15 cellular contexts compared by ENCODE assay signal in the genomic region with DNA sequence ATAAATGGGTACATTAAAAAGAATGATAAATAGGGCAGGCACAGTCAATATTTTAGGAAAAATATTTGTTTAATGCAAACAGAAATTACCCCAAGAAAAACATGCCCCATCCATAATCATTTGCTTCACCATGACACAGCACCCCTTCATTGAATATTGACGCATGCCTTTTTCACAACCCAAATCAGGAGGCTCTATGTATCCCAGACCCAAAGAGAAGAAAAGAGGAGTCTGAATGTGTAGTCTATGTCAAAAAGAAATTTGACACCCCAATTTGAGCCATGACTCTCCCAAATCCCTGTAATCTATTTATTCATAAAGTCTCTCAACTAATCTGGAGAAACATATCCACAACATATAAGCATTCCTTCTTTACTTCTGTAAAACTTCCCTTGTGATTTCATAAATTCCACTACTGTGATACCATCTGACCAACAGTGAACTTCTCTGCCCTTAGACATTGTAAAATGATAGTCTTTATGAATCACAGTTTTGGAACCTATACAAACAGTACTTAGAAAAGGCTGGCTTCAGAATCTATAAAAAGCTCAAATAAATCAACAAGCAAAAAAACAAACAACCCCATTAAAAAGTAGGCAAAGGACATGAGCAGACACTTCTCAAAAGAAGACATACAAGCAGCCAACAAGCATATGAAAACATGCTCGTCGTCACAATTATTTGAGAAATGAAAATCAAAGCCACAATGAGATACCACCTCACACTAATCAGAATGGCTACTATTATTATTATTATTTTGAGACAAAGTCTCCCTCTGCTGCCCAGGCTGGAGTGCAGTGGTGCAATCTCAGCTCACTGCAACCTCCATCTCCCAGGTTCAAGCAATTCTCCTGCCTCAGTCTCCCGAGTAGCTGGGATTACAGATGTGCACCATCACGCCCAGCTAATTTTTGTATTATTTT. TPM values are rescaled to one million over a fixed set of nuclear protein-coding genes. Genes with fewer than 3 reads are reported as not detected.
DNase-seq lines count a peak whose midpoint lies in the region; ATAC-seq, FAIRE-seq and TF ChIP-seq lines count a peak whose summit lies in the region.
"Had no signal": no experiment of that assay in that cellular context is flagged by ENCODE, and none has a peak within 500 bp of the region (broad histone marks: within the 10 kb centered on the region; RNA-seq: fewer than 3 reads in every experiment).

No MANE protein-coding gene starts in this region.

- no peaks in the 10 kb centered on the region for H3K27me3 Mint-ChIP-seq in activated naive CD8-positive, alpha-beta T cell treated with anti-CD3 and anti-CD28 coated beads for 36 hours
- no peaks in the 10 kb centered on the region for H3K27me3 Mint-ChIP-seq in naive thymus-derived CD8-positive, alpha-beta T cell
- H3K27me3 Mint-ChIP-seq: CD4-positive, alpha-beta T cell had no signal

- no peak for TF ChIP-seq POLR2A in A549 (IDR thresholded peaks at IDR 0.05; ENCODE audit: low read length)
- no peak for TF ChIP-seq POLR2A in H54 (IDR thresholded peaks at IDR 0.05; ENCODE audit: low read depth, low read length)

- CTCF ChIA-PET in A549 (lab: Yijun Ruan, JAX), result no interaction called here

- no peaks in the 10 kb centered on the region for H3K9me3 Mint-ChIP-seq in activated naive CD8-positive, alpha-beta T cell treated with anti-CD3 and anti-CD28 coated beads for 36 hours
- H3K9me3 Mint-ChIP-seq in naive thymus-derived CD8-positive, alpha-beta T cell, result no peaks in the 10 kb centered on the region
- H3K9me3 Mint-ChIP-seq: CD4-positive, alpha-beta T cell had no signal

- peaks cover 16% of the 10 kb centered on the region for H3K4me1 ChIP-seq in A549
- H3K4me1 ChIP-seq in foreskin keratinocyte, result peaks cover 9% of the 10 kb centered on the region
- no peaks in the 10 kb centered on the region for H3K4me1 ChIP-seq in MM.1S (ENCODE audit: low read length)
- H3K4me1 ChIP-seq: gastroesophageal sphincter had no signal

- ATAC-seq in A549 (peak; percentile 80 to 93; a peak in 5 of 6 replicates), foreskin keratinocyte (peak; percentile 50), GM18873 (IDR thresholded peaks at IDR 0.05; ENCODE audit: low FRiP score, unreplicated experiment) (no peak)
- ATAC-seq in naive thymus-derived CD8-positive, alpha-beta T cell, result no peak
- ATAC-seq: gastroesophageal sphincter, mucosa of descending colon had no signal

- H3K27ac ChIP-seq in A549, result peak overlapping the region in 1 of 2 experiments; percentile 56; a peak in 3 of 6 replicates
- H3K27ac ChIP-seq in foreskin keratinocyte, result peak overlapping the region; percentile 16
- no peak overlapping the region for H3K27ac ChIP-seq in MM.1S (ENCODE audit: low read length)
- H3K27ac ChIP-seq: gastroesophageal sphincter had no signal

- DNase-seq in A549 (ENCODE audit: low read depth in 1 of 2, low spot score in 1 of 2) (peak in 1 of 2 experiments; percentile 52), H54 (ENCODE audit: insufficient read length, low spot score) (peak; percentile 25), foreskin keratinocyte (peak; percentile 34 to 72), pons (ENCODE audit: low spot score) (no peak), MM.1S (no peak)
- no peak for DNase-seq in activated naive CD8-positive, alpha-beta T cell treated with anti-CD3 and anti-CD28 coated beads for 36 hours
- no peak for DNase-seq in naive thymus-derived CD8-positive, alpha-beta T cell
- DNase-seq: activated naive CD4-positive, alpha-beta T cell treated with Interleukin-2 at 50 U/mL for 16 hours; CD4-positive, alpha-beta T cell; mucosa of descending colon; NCI-H1092; stimulated activated CD4-positive, alpha-beta T cell treated with anti-CD3 and anti-CD28 coated beads, Interleukin-15, amount 100 ng/mL, for 24 hours had no signal

- H3K27ac Mint-ChIP-seq in activated naive CD8-positive, alpha-beta T cell treated with anti-CD3 and anti-CD28 coated beads for 36 hours, result peak overlapping the region; percentile 22
- no peak overlapping the region for H3K27ac Mint-ChIP-seq in naive thymus-derived CD8-positive, alpha-beta T cell
- H3K27ac Mint-ChIP-seq: CD4-positive, alpha-beta T cell had no signal

- POLR2A ChIA-PET in A549 (lab: Yijun Ruan, JAX), result no interaction called here
- POLR2A ChIA-PET in naive thymus-derived CD8-positive, alpha-beta T cell (lab: Charles Lee), result no interaction called here

- TF ChIP-seq EP300 in A549 (IDR thresholded peaks at IDR 0.05), result no peak

- H3K9me3 ChIP-seq in A549 (no peaks in the 10 kb centered on the region), MM.1S (replicated peaks; ENCODE audit: insufficient read depth, low read length) (no peaks in the 10 kb centered on the region)
- H3K9me3 ChIP-seq: gastroesophageal sphincter, mucosa of descending colon had no signal

- H3K4me2 ChIP-seq in A549, result peak overlapping the region; percentile 62
- no peak overlapping the region for H3K4me2 ChIP-seq in MM.1S (ENCODE audit: low read depth, low read length)

- TF ChIP-seq CTCF in A549 (IDR thresholded peaks at IDR 0.05) (no peak), foreskin keratinocyte (conservative IDR thresholded peaks at IDR 0.05) (peak; percentile 11), MM.1S (IDR thresholded peaks at IDR 0.05; ENCODE audit: low read length) (no peak)

- H3K9me2 ChIP-seq in MM.1S (replicated peaks; ENCODE audit: insufficient read depth, low read length), result no peaks in the 10 kb centered on the region

- H3K79me2 ChIP-seq in MM.1S (ENCODE audit: low read length), result no peaks in the 10 kb centered on the region

- no peak for TF ChIP-seq RAD21 in A549 (conservative IDR thresholded peaks at IDR 0.05 in 1 of 2, IDR thresholded peaks at IDR 0.05 in 1 of 2)

- H3K4me3 ChIP-seq in A549 (no peak overlapping the region), MM.1S (ENCODE audit: low read length) (no peak overlapping the region)
- H3K4me3 ChIP-seq: gastroesophageal sphincter, mucosa of descending colon had no signal

- no peaks in the 10 kb centered on the region for H4K20me1 ChIP-seq in MM.1S (ENCODE audit: insufficient read depth, low read length)

- H3K27me3 ChIP-seq in foreskin keratinocyte (no peaks in the 10 kb centered on the region), MM.1S (replicated peaks; ENCODE audit: insufficient read depth, low read length) (no peaks in the 10 kb centered on the region)
- H3K27me3 ChIP-seq: gastroesophageal sphincter had no signal

- WGBS in A549 (ENCODE audit: missing lambda C conversion rate), result 87% methylated on average over 5 of the region's 5 CpGs

- H3K4me3 Mint-ChIP-seq in activated naive CD8-positive, alpha-beta T cell treated with anti-CD3 and anti-CD28 coated beads for 36 hours, result no peak overlapping the region
- no peak overlapping the region for H3K4me3 Mint-ChIP-seq in naive thymus-derived CD8-positive, alpha-beta T cell
- H3K4me3 Mint-ChIP-seq: CD4-positive, alpha-beta T cell had no signal

- peaks cover 50% of the 10 kb centered on the region for H3K36me3 Mint-ChIP-seq in activated naive CD8-positive, alpha-beta T cell treated with anti-CD3 and anti-CD28 coated beads for 36 hours
- H3K36me3 Mint-ChIP-seq in naive thymus-derived CD8-positive, alpha-beta T cell, result peaks cover 7 to 80% (median 49%) of the 10 kb centered on the region in 3 donors

- no peaks in the 10 kb centered on the region for H3F3A ChIP-seq in MM.1S (ENCODE audit: insufficient read depth, low read length)

- FAIRE-seq in A549 (lab: Jason Lieb, UNC) (peak; percentile 23), H54 (lab: Jason Lieb, UNC) (peak; percentile 92)
- FAIRE-seq: GM12892 had no signal

- peaks cover 29% of the 10 kb centered on the region for H3K4me1 Mint-ChIP-seq in activated naive CD8-positive, alpha-beta T cell treated with anti-CD3 and anti-CD28 coated beads for 36 hours
- peaks cover 0 to 5% (median 1%) of the 10 kb centered on the region in 4 donors for H3K4me1 Mint-ChIP-seq in naive thymus-derived CD8-positive, alpha-beta T cell

- no peak overlapping the region for H3K9ac ChIP-seq in MM.1S (ENCODE audit: low read length)

- no peak overlapping the region for H2AFZ ChIP-seq in MM.1S (ENCODE audit: low read length)

- no peaks in the 10 kb centered on the region; the same call in 1 of the 2 replicates for H3K36me3 ChIP-seq in MM.1S (replicated peaks; ENCODE audit: insufficient read depth, low read length)

TF ChIP-seq in A549, 52 proteins besides CTCF, POLR2A, EP300 and RAD21:
- TF ChIP-seq FOSL2 (IDR thresholded peaks at IDR 0.05), result no peak
- peak; percentile 68 for TF ChIP-seq FOSL2 (CRISPR knock-in tag; IDR thresholded peaks at IDR 0.05)
- TF ChIP-seq, protein P1, sequence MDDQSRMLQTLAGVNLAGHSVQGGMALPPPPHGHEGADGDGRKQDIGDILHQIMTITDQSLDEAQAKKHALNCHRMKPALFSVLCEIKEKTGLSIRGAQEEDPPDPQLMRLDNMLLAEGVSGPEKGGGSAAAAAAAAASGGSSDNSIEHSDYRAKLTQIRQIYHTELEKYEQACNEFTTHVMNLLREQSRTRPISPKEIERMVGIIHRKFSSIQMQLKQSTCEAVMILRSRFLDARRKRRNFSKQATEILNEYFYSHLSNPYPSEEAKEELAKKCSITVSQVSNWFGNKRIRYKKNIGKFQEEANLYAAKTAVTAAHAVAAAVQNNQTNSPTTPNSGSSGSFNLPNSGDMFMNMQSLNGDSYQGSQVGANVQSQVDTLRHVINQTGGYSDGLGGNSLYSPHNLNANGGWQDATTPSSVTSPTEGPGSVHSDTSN (IDR thresholded peaks at IDR 0.05), result no peak
- peak; percentile 79; the same call in 1 of the 2 replicates for TF ChIP-seq GATA3 (IDR thresholded peaks at IDR 0.05; ENCODE audit: borderline replicate concordance)

RNA-seq across cellular contexts. Expression of gene XRN1, which starts 53.4 kb away (rescaled TPM):
- polyA plus RNA-seq in A549 (2011; rRNA removed), result 22.6 and 24.6 TPM in 2 replicates
- polyA plus RNA-seq in A549 (2012; cell fraction: cytosol; rRNA removed), result 1.7 and 2.3 TPM in 2 replicates
- polyA plus RNA-seq in A549 (2012; cell fraction: nucleus; rRNA removed), result 0.96 and 3.0 TPM in 2 replicates
- polyA plus RNA-seq in A549 (2017; fragmentation: RNase III; extraction: RNeasy Plus Mini Kit Qiagen cat#74134 plus additional on column Dnase treatment), result 3.5 to 4.2 TPM (median 3.9 TPM) in 3 replicates
- 26.0 TPM in 2 replicates for polyA minus RNA-seq in A549 (2011; rRNA and poly(A)+ RNA removed)
- total RNA-seq in activated naive CD8-positive, alpha-beta T cell treated with anti-CD3 and anti-CD28 coated beads for 36 hours, result 10 to 100 TPM; 38.7 to 40.0 TPM
- 16.6 and 17.9 TPM in 2 replicates for total RNA-seq in foreskin keratinocyte
- 1.3 and 1.4 TPM in 2 replicates for polyA plus RNA-seq in foreskin keratinocyte
- 100 to 1,000 TPM in 1 of 2 experiments, 10 to 100 TPM in 1; 89.7 to 117 TPM for total RNA-seq in naive thymus-derived CD8-positive, alpha-beta T cell
- polyA plus RNA-seq in naive thymus-derived CD8-positive, alpha-beta T cell, result 10 to 100 TPM; 55.7 to 66.0 (median 57.4) TPM

Comparison
In these comparisons a context has a peak if more than half of its experiments do, and no peak if none do; other contexts are left out.
1. ATAC-seq: peak in A549 (2 of 2) and foreskin keratinocyte (single experiment); none in naive thymus-derived CD8-positive, alpha-beta T cell (0 of 2) and GM18873 (single experiment).
2. DNase-seq: peak in H54 (single experiment) and foreskin keratinocyte (2 of 2); none in activated naive CD8-positive, alpha-beta T cell treated with anti-CD3 and anti-CD28 coated beads for 36 hours (single experiment), pons (single experiment), MM.1S (single experiment) and naive thymus-derived CD8-positive, alpha-beta T cell (0 of 10).